9 cellular contexts compared by ENCODE assay signal in the genomic region with DNA sequence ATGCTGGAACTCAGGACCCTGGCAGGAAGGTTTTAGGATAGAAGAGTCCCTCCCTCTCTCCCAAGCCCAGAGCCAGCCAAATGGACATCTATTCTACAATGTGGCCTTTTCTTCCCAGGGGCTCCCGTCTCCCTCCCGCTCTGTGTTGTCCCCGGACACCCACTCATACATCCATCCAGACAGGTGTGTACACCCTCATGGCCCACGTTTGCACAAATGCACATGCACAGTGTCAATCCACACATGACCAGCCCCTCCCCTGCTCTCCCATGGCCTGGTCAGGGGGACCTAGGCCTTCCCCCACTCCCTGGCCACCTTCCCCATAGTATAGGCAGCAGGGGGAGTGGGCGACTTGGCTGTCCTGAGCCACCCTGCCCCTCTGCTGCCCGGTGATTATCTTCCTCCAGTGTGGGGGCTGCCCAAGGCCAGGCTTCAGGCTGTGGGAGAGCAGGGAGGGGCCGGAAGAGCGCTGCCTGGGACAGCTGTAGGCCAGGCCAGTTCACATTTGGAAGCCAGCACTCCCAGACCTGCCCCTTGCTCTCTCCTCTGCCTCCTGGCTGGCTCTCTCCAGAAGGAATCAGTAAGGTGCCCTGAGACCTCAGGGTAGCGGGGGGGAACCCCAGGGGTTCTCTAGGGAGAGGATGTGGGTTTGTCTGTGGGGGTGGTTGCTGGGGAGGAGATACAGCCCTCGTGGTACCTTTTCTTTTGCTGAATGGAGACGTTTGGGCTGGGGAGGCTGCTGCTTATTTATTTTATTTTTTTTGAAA. TPM values are rescaled to one million over a fixed set of nuclear protein-coding genes. Genes with fewer than 3 reads are reported as not detected.
DNase-seq lines count a peak whose midpoint lies in the region; ATAC-seq and TF ChIP-seq lines count a peak whose summit lies in the region.
"Had no signal": no experiment of that assay in that cellular context is flagged by ENCODE, and none has a peak within 500 bp of the region (broad histone marks: within the 10 kb centered on the region; RNA-seq: fewer than 3 reads in every experiment).

No MANE protein-coding gene starts in this region.

- peak; percentile 31 for ATAC-seq in HG02763 (IDR thresholded peaks at IDR 0.05; ENCODE audit: unreplicated experiment)
- no peak for ATAC-seq in GM19455 (IDR thresholded peaks at IDR 0.05; ENCODE audit: unreplicated experiment)

- H3K4me3 ChIP-seq in tibial nerve = no peak overlapping the region

- DNase-seq in GM10248 (ENCODE audit: extremely low spot score) (peak; percentile 86), left kidney (ENCODE audit: low read depth, low spot score) (peak; percentile 38), tibial nerve (ENCODE audit: low spot score in 2 of 2) (no peak), NCI-H1048 (lab: John Stamatoyannopoulos, UW) (no peak), putamen (ENCODE audit: low spot score) (no peak)
- DNase-seq in activated CD4-positive, CD25-positive, alpha-beta regulatory T cell (lab: John Stamatoyannopoulos, UW) = peak; percentile 21 to 63 (median 42)

- H3K4me1 ChIP-seq in tibial nerve = peaks cover 0 to 67% (median 24%) of the 10 kb centered on the region in 4 donors

- H3K27me3 ChIP-seq in tibial nerve = no peaks in the 10 kb centered on the region

- CTCF ChIA-PET in GM10248 (lab: Yijun Ruan, JAX) = interaction anchor here (0.8 to 2.0 kb wide), 4 partner anchors 9 to 29 kb away, joined by 3 to 8 read pairs (median 5); partner anchors contain the start of gene LGR6

- H3K9me3 ChIP-seq in tibial nerve = no peaks in the 10 kb centered on the region

- 69 to 72% methylated on average over 11 of the region's 11 CpGs for WGBS in tibial nerve, 2 donors

- TF ChIP-seq POLR2A in tibial nerve (IDR thresholded peaks at IDR 0.05) = no peak

- no peak for TF ChIP-seq EP300 in tibial nerve (IDR thresholded peaks at IDR 0.05)

- H3K27ac ChIP-seq in tibial nerve = peak overlapping the region in 1 of 4 donors; percentile 50

- POLR2A ChIA-PET in GM10248 (lab: Yijun Ruan, JAX) = interaction anchor here (1.0 kb wide), 1 partner anchor 10 kb away, joined by 4 read pairs; no protein-coding TSS in a partner anchor

- no peaks in the 10 kb centered on the region for H3K36me3 ChIP-seq in tibial nerve

- no peak for TF ChIP-seq CTCF in GM10248 (IDR thresholded peaks at IDR 0.05; ENCODE audit: control extremely low read depth, extremely low read depth, low read depth, missing control alignments)
- TF ChIP-seq CTCF in tibial nerve (IDR thresholded peaks at IDR 0.05) = no peak

RNA-seq across cellular contexts. Expression of gene PTPN7, which starts 4.1 kb away (rescaled TPM):
- 10 to 100 TPM in 1 of 4 donors, 1 to 10 TPM in 3; 1.2 to 13.8 (median 6.8) TPM for total RNA-seq in tibial nerve

RNA-seq across cellular contexts. Expression of gene ARL8A, which starts 19.9 kb away (rescaled TPM):
- total RNA-seq in tibial nerve = 10 to 100 TPM; 35.0 to 64.5 (median 49.3) TPM

RNA-seq across cellular contexts. Expression of gene LGR6, which starts 29.1 kb away (rescaled TPM):
- under 1 TPM in 1 of 4 donors, not detected in 3; 0.42 TPM for total RNA-seq in tibial nerve

RNA-seq across cellular contexts. Expression of gene GPR37L1, which starts 41.7 kb away (rescaled TPM):
- total RNA-seq in tibial nerve = 10 to 100 TPM; 13.8 to 26.3 (median 24.3) TPM
- total RNA-seq: activated CD8-positive, alpha-beta memory T cell treated with anti-CD3 and anti-CD28 coated beads for 36 hours had no signal

Comparison
In these comparisons a context has a peak if more than half of its experiments do, and no peak if none do; other contexts are left out.
1. DNase-seq: peak in GM10248 (single experiment), activated CD4-positive, CD25-positive, alpha-beta regulatory T cell (4 of 4) and left kidney (single experiment); none in tibial nerve (0 of 2), NCI-H1048 (single experiment) and putamen (single experiment).